ENCODE assay signal across 18 cellular contexts in genomic region chr13:45833242-45833641, GRCh38. TPM values are rescaled to one million over a fixed set of nuclear protein-coding genes. Genes with fewer than 3 reads are reported as not detected.
A peak's percentile ranks its signal among the peaks of the same experiment; 100 is the strongest.
DNase-seq lines count a peak whose midpoint lies in the region; TF ChIP-seq lines count a peak whose summit lies in the region.
"Had no signal": no experiment of that assay in that cellular context is flagged by ENCODE, and none has a peak within 500 bp of the region (broad histone marks: within the 10 kb centered on the region; RNA-seq: fewer than 3 reads in every experiment).

No MANE protein-coding gene starts in this region.

- H3K4me1 ChIP-seq in mesenchymal stem cell (ENCODE audit: control insufficient read depth, insufficient read depth, low read depth, low read length) (peaks cover 8% of the 10 kb centered on the region), skeletal muscle tissue (ENCODE audit: control insufficient read depth in 3 of 3, insufficient read depth in 3 of 3, low read length in 3 of 3) (peaks cover 7 to 18% (median 12%) of the 10 kb centered on the region in 3 donors)

- no peak for TF ChIP-seq CTCF in RWPE1 (conservative IDR thresholded peaks at IDR 0.05; ENCODE audit: low read depth)

- H3K9ac ChIP-seq in mesenchymal stem cell (ENCODE audit: low read length) (no peak overlapping the region), skeletal muscle tissue (ENCODE audit: low read depth in 1 of 3, low read length in 3 of 3) (no peak overlapping the region)

- H3K36me3 ChIP-seq in mesenchymal stem cell (ENCODE audit: control insufficient read depth in 1 of 2, insufficient read depth in 2 of 2, low read depth in 1 of 2, low read length in 2 of 2) (no peaks in the 10 kb centered on the region), skeletal muscle tissue (ENCODE audit: control insufficient read depth in 3 of 3, insufficient read depth in 3 of 3, low read length in 3 of 3) (no peaks in the 10 kb centered on the region)

- H3K27ac ChIP-seq in RWPE1, result peak overlapping the region; percentile 58
- no peak overlapping the region for H3K27ac ChIP-seq in mesenchymal stem cell (ENCODE audit: low read length, poor library complexity, severe bottlenecking)
- H3K27ac ChIP-seq in skeletal muscle tissue (ENCODE audit: low read depth, low read length), result peak overlapping the region; percentile 68
- H3K27ac ChIP-seq: PC-9 had no signal

- H2BK5ac ChIP-seq in mesenchymal stem cell (ENCODE audit: low read depth, low read length, poor library complexity, severe bottlenecking), result no peak overlapping the region

- over 99% methylated on average over 4 of the region's 4 CpGs for WGBS in mesenchymal stem cell

- H3K4me2 ChIP-seq in mesenchymal stem cell (ENCODE audit: low read length, poor library complexity, severe bottlenecking), result no peak overlapping the region
- H3K4me2 ChIP-seq: PC-9 had no signal

- H2BK120ac ChIP-seq in mesenchymal stem cell (ENCODE audit: low read depth, low read length), result no peak overlapping the region

- no peak overlapping the region for H3K14ac ChIP-seq in mesenchymal stem cell (ENCODE audit: low read length in 2 of 2)

- H4K91ac ChIP-seq in mesenchymal stem cell (ENCODE audit: low read length), result no peak overlapping the region

- no peak overlapping the region for H3K18ac ChIP-seq in mesenchymal stem cell (ENCODE audit: low read depth in 1 of 2, low read length in 2 of 2)

- no peak overlapping the region for H2AFZ ChIP-seq in mesenchymal stem cell (ENCODE audit: low read depth, low read length)
- H2AFZ ChIP-seq: PC-9 had no signal

- no peak overlapping the region for H2BK12ac ChIP-seq in mesenchymal stem cell (ENCODE audit: low read length in 2 of 2)

- POLR2A ChIA-PET in RWPE1 (lab: Yijun Ruan, JAX; ENCODE audit: low non-redundant PET), result no interaction called here

- no peaks in the 10 kb centered on the region for H3K9me3 ChIP-seq in mesenchymal stem cell (ENCODE audit: control insufficient read depth, low read length)
- H3K9me3 ChIP-seq in skeletal muscle tissue (ENCODE audit: control insufficient read depth in 3 of 3, low read length in 3 of 3), result no peaks in the 10 kb centered on the region

- DNase-seq in NOMO-1 treated with dmso at 0.1 percent for 144 hours (lab: John Stamatoyannopoulos, UW; ENCODE audit: unreplicated experiment) (peak; percentile 40), NOMO-1 treated with DMSO at 0.1 percent for 48 hours (lab: John Stamatoyannopoulos, UW; ENCODE audit: unreplicated experiment) (no peak), RWPE1 (ENCODE audit: low spot score) (no peak), mesenchymal stem cell (peak; percentile 2), HuH-7.5 (ENCODE audit: low spot score) (no peak), KG1 (lab: John Stamatoyannopoulos, UW) (no peak), LoVo (ENCODE audit: low spot score) (no peak)
- DNase-seq: GF-D8, MM.1S, NCI-H1417 treated with DMSO at 0.1 percent for 48 hours, NCI-H2029 treated with DMSO at 0.1 percent for 48 hours, NCI-H2171 treated with DMSO at 0.1 percent for 48 hours, NCI-H748 treated with DMSO at 0.1 percent for 48 hours had no signal

- H3K4me3 ChIP-seq in mesenchymal stem cell (ENCODE audit: insufficient read depth in 1 of 2, low read depth in 1 of 2, low read length in 2 of 2) (no peak overlapping the region), skeletal muscle tissue (ENCODE audit: low read length in 3 of 3) (no peak overlapping the region)
- H3K4me3 ChIP-seq: PC-9 had no signal

- H2BK15ac ChIP-seq in mesenchymal stem cell (ENCODE audit: low read depth, poor library complexity, severe bottlenecking), result no peak overlapping the region

- H3K79me1 ChIP-seq in mesenchymal stem cell (replicated peaks; ENCODE audit: low read length, poor library complexity, severe bottlenecking), result no peaks in the 10 kb centered on the region

- no peak overlapping the region for H3K23ac ChIP-seq in mesenchymal stem cell (ENCODE audit: low read length in 2 of 2)

- CTCF ChIA-PET in RWPE1 (lab: Yijun Ruan, JAX), result interaction anchor here (0.6 kb wide), 1 partner anchor 84 kb away, joined by 3 read pairs; no protein-coding TSS in a partner anchor

- no peak overlapping the region for H3K4ac ChIP-seq in mesenchymal stem cell (ENCODE audit: low read depth in 1 of 2, low read length in 2 of 2)

- H3K27me3 ChIP-seq in mesenchymal stem cell (ENCODE audit: control insufficient read depth in 1 of 2, insufficient read depth in 1 of 2, low read length in 2 of 2) (peaks cover 4 to 47% of the 10 kb centered on the region in 2 experiments), skeletal muscle tissue (ENCODE audit: control insufficient read depth in 3 of 3, insufficient read depth in 3 of 3, low read length in 3 of 3) (no peaks in the 10 kb centered on the region)

- no peak overlapping the region for H4K8ac ChIP-seq in mesenchymal stem cell (ENCODE audit: low read length)

- H2AK5ac ChIP-seq in mesenchymal stem cell (ENCODE audit: low read length, severe bottlenecking), result no peak overlapping the region

RNA-seq across cellular contexts. Expression of gene SIAH3, which starts 18.3 kb away (rescaled TPM):
- under 0.01 TPM for polyA plus RNA-seq in mesenchymal stem cell (2013, experiment 1 of 2)
- polyA plus RNA-seq in mesenchymal stem cell (2013, experiment 2 of 2), result not detected
- total RNA-seq in skeletal muscle tissue, result under 0.01 TPM
- total RNA-seq: A172, H4, HepG2, PC-9 had no signal
- polyA plus RNA-seq: HepG2 had no signal

Comparison
In these comparisons a context has a peak if more than half of its experiments do, and no peak if none do; other contexts are left out.
1. DNase-seq: peak in NOMO-1 treated with dmso at 0.1 percent for 144 hours (single experiment) and mesenchymal stem cell (single experiment); none in NOMO-1 treated with DMSO at 0.1 percent for 48 hours (single experiment), RWPE1 (single experiment), HuH-7.5 (single experiment), KG1 (single experiment) and LoVo (single experiment).